1 cellular context compared by ENCODE assay signal in genomic region chr1:230749150-230749549, GRCh38.
TF ChIP-seq lines count a peak whose summit lies in the region.

No MANE protein-coding gene starts in this region.

TF ChIP-seq in GM12878, 131 proteins besides CTCF, POLR2A, EP300 and RAD21:
- TF ChIP-seq MEF2B (IDR thresholded peaks at IDR 0.05; ENCODE audit: partially characterized antibody, poor library complexity, severe bottlenecking): peak; percentile 30
- peak; percentile 42; the same call in 1 of the 2 replicates for TF ChIP-seq IKZF1 (conservative IDR thresholded peaks at IDR 0.05)
- TF ChIP-seq MTA2 (IDR thresholded peaks at IDR 0.05; ENCODE audit: low read depth): 0 out of 2 replicates have a peak, but pooled peaks have one; percentile 37
- peak; percentile 77 for TF ChIP-seq RAD51 (IDR thresholded peaks at IDR 0.05)
- TF ChIP-seq PAX5 (IDR thresholded peaks at IDR 0.05; ENCODE audit: borderline replicate concordance, low read depth, low read length): peak; percentile 71; the same call in 1 of the 2 replicates
- TF ChIP-seq HDGF (IDR thresholded peaks at IDR 0.05): no peak
- TF ChIP-seq NR2F1 (conservative IDR thresholded peaks at IDR 0.05): peak; percentile 61; the same call in 1 of the 2 replicates
- peak in 1 of 2 experiments; percentile 55; a peak in 1 of 4 replicates for TF ChIP-seq BHLHE40 (IDR thresholded peaks at IDR 0.05; ENCODE audit: borderline replicate concordance in 1 of 2, low read depth in 2 of 2, low read length in 1 of 2)
- no peak for TF ChIP-seq EZH2 (IDR thresholded peaks at IDR 0.05; ENCODE audit: borderline replicate concordance, control insufficient read depth, low read depth, low read length)
